9 cellular contexts compared by ENCODE assay signal in genomic region chr17:15263206-15263579, GRCh38. TPM values are rescaled to one million over a fixed set of nuclear protein-coding genes. Genes with fewer than 3 reads are reported as not detected.
DNase-seq lines count a peak whose midpoint lies in the region; ATAC-seq and TF ChIP-seq lines count a peak whose summit lies in the region.
"Had no signal": no experiment of that assay in that cellular context is flagged by ENCODE, and none has a peak within 500 bp of the region (broad histone marks: within the 10 kb centered on the region; RNA-seq: fewer than 3 reads in every experiment).

No MANE protein-coding gene starts in this region.

- peaks cover 3% of the 10 kb centered on the region for H3K36me3 Mint-ChIP-seq in nephron (ENCODE audit: low read depth)
- no peaks in the 10 kb centered on the region for H3K36me3 Mint-ChIP-seq in activated T-cell treated with anti-CD3 and anti-CD28 coated beads, Interleukin-2, amount 50 U/mL, for 4 hours (ENCODE audit: insufficient read depth)

- H3K4me1 ChIP-seq in RWPE2 (ENCODE audit: insufficient read depth, poor library complexity, severe bottlenecking): no peaks in the 10 kb centered on the region

- H3K4me1 Mint-ChIP-seq in nephron: peaks cover 56% of the 10 kb centered on the region
- H3K4me1 Mint-ChIP-seq in activated T-cell treated with anti-CD3 and anti-CD28 coated beads, Interleukin-2, amount 50 U/mL, for 4 hours (ENCODE audit: low read depth): peaks cover 8% of the 10 kb centered on the region

- ATAC-seq in RWPE2 (ENCODE audit: low read depth) (peak; percentile 8; the same call in 2 of the 3 replicates), HG03354 (IDR thresholded peaks at IDR 0.05; ENCODE audit: poor library complexity, severe bottlenecking, unreplicated experiment) (no peak), GM18867 (IDR thresholded peaks at IDR 0.05; ENCODE audit: unreplicated experiment) (no peak)
- no peak for ATAC-seq in activated T-cell treated with anti-CD3 and anti-CD28 coated beads, Interleukin-2, amount 50 U/mL, for 4 hours

- no peaks in the 10 kb centered on the region for H3K36me3 ChIP-seq in RWPE2 (ENCODE audit: low read depth)

- no peaks in the 10 kb centered on the region for H3K9me3 Mint-ChIP-seq in nephron
- no peaks in the 10 kb centered on the region for H3K9me3 Mint-ChIP-seq in activated T-cell treated with anti-CD3 and anti-CD28 coated beads, Interleukin-2, amount 50 U/mL, for 4 hours

- peak overlapping the region in 2 of 3 experiments; percentile 83 to 98 for H3K27ac Mint-ChIP-seq in nephron

- H3K4me3 ChIP-seq in RWPE2 (ENCODE audit: severe bottlenecking): peak overlapping the region; percentile 21

- H3K9me3 ChIP-seq in RWPE2 (ENCODE audit: severe bottlenecking): no peaks in the 10 kb centered on the region

- H3K27me3 ChIP-seq in RWPE2 (ENCODE audit: insufficient read depth, poor library complexity, severe bottlenecking): peaks cover 66% of the 10 kb centered on the region

- TF ChIP-seq CTCF in RWPE2 (IDR thresholded peaks at IDR 0.05; ENCODE audit: poor library complexity, severe bottlenecking): no peak
- TF ChIP-seq CTCF in nephron (IDR thresholded peaks at IDR 0.05; ENCODE audit: unreplicated experiment in 3 of 3): no peak

- no peak overlapping the region for H3K27ac ChIP-seq in RWPE2 (ENCODE audit: poor library complexity, severe bottlenecking)

- DNase-seq in AG08395 (ENCODE audit: low spot score) (peak; percentile 86), RWPE2 (ENCODE audit: low spot score) (no peak), fibroblast of the conjunctiva (ENCODE audit: low read depth) (peak; percentile 88), NCI-H146 treated with DMSO at 0.1 percent for 48 hours (lab: John Stamatoyannopoulos, UW; ENCODE audit: unreplicated experiment) (no peak)
- DNase-seq in activated T-cell treated with anti-CD3 and anti-CD28 coated beads, Interleukin-2, amount 50 U/mL, for 4 hours: no peak
- DNase-seq: DND-41 had no signal

- peaks cover 69% of the 10 kb centered on the region for H3K27me3 Mint-ChIP-seq in nephron (ENCODE audit: low read depth)
- H3K27me3 Mint-ChIP-seq in activated T-cell treated with anti-CD3 and anti-CD28 coated beads, Interleukin-2, amount 50 U/mL, for 4 hours (ENCODE audit: low read depth): peaks cover 83% of the 10 kb centered on the region

- peak overlapping the region; percentile 91 to 97 (median 95) for H3K4me3 Mint-ChIP-seq in nephron
- no peak overlapping the region for H3K4me3 Mint-ChIP-seq in activated T-cell treated with anti-CD3 and anti-CD28 coated beads, Interleukin-2, amount 50 U/mL, for 4 hours

RNA-seq across cellular contexts. Expression of gene PMP22, which starts 1.9 kb away (rescaled TPM):
- total RNA-seq in activated T-cell treated with anti-CD3 and anti-CD28 coated beads, Interleukin-2, amount 50 U/mL, for 4 hours: under 1 TPM in 2 of 3 donors, not detected in 1; 0.32 to 0.41 TPM

Comparison
In these comparisons a context has a peak if more than half of its experiments do, and no peak if none do; other contexts are left out.
1. DNase-seq: peak in AG08395 (single experiment) and fibroblast of the conjunctiva (single experiment); none in RWPE2 (single experiment), NCI-H146 treated with DMSO at 0.1 percent for 48 hours (single experiment) and activated T-cell treated with anti-CD3 and anti-CD28 coated beads, Interleukin-2, amount 50 U/mL, for 4 hours (single experiment).